Comparison of ENCODE assay signal across 33 cellular contexts in the genomic region with DNA sequence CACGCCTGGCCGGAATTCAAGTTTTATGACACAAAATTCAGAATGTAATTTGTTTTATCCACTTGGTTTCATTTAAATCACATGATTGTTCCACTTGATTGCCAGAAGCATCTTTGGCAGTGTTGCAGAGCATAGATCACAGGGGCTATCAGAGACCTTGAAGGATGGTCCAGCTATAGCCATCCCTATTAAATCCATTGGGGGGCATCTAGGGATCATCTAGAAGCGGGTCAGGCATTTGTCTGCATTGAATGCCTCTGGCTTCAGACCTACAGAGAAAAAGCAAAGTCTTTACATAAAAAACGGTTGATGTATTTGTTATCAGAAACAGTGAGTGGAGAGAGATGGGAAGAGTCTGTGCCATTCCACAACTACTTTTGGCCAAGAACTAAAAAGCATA.
"Had no signal": no experiment of that assay in that cellular context is flagged by ENCODE, and none has a peak within 500 bp of the region (broad histone marks: within the 10 kb centered on the region; RNA-seq: fewer than 3 reads in every experiment).

No MANE protein-coding gene starts in this region.

- H3K27ac Mint-ChIP-seq: activated CD4-positive, alpha-beta memory T cell treated with anti-CD3 and anti-CD28 coated beads for 36 hours; activated CD4-positive, alpha-beta T cell treated with anti-CD3 and anti-CD28 coated beads for 36 hours; activated CD4-positive, alpha-beta T cell treated with anti-CD3 and anti-CD28 coated beads, Interleukin-2, amount 10 ng/mL, durations not matched to agents 24 days and 14 days; activated CD8-positive, alpha-beta memory T cell treated with anti-CD3 and anti-CD28 coated beads, Interleukin-2, amount 10 ng/mL, durations not matched to agents 7 days and 5 days; activated CD8-positive, alpha-beta T cell treated with anti-CD3 and anti-CD28 coated beads, Interleukin-2, amount 10 ng/mL, durations not matched to agents 7 days and 5 days; activated naive CD4-positive, alpha-beta T cell treated with anti-CD3 and anti-CD28 coated beads for 36 hours; activated naive CD4-positive, alpha-beta T cell treated with anti-CD3 and anti-CD28 coated beads, Interleukin-2, amount 50 U/mL, for 72 hours; activated naive CD8-positive, alpha-beta T cell treated with anti-CD3 and anti-CD28 coated beads, Interleukin-2, amount 10 ng/mL, durations not matched to agents 7 days and 5 days; activated T-helper 1 cell treated with anti-CD3 and anti-CD28 coated beads, Interleukin-12 subunit alpha, Interleukin-12 subunit beta, Interleukin-2, Interleukin-4 antibody, amounts not matched to agents 30 ng/mL and 10 ng/mL and 1 ng/mL, durations not matched to agents 14 hours and 24 hours and 36 hours; activated T-helper 2 cell treated with anti-CD3 and anti-CD28 coated beads, Interferon-gamma antibody, Interleukin-2, Interleukin-4, amounts not matched to agents 10 μg/mL and 5 μg/mL and 100 μg/mL, durations not matched to agents 14 hours and 24 hours and 36 hours; brain had no signal

- H3K27ac ChIP-seq: ascending aorta, breast epithelium, cardiac muscle cell, colonic mucosa, WERI-Rb-1 had no signal

- H3K9me3 ChIP-seq: ascending aorta, breast epithelium, colonic mucosa had no signal

- H3K4me3 Mint-ChIP-seq: activated CD4-positive, alpha-beta memory T cell treated with anti-CD3 and anti-CD28 coated beads for 36 hours; activated CD4-positive, alpha-beta T cell treated with anti-CD3 and anti-CD28 coated beads for 36 hours; activated CD4-positive, alpha-beta T cell treated with anti-CD3 and anti-CD28 coated beads, Interleukin-2, amount 10 ng/mL, durations not matched to agents 24 days and 14 days; activated CD8-positive, alpha-beta memory T cell treated with anti-CD3 and anti-CD28 coated beads, Interleukin-2, amount 10 ng/mL, durations not matched to agents 7 days and 5 days; activated CD8-positive, alpha-beta T cell treated with anti-CD3 and anti-CD28 coated beads, Interleukin-2, amount 10 ng/mL, durations not matched to agents 7 days and 5 days; activated naive CD4-positive, alpha-beta T cell treated with anti-CD3 and anti-CD28 coated beads for 36 hours; activated naive CD8-positive, alpha-beta T cell treated with anti-CD3 and anti-CD28 coated beads, Interleukin-2, amount 10 ng/mL, durations not matched to agents 7 days and 5 days; activated T-helper 1 cell treated with anti-CD3 and anti-CD28 coated beads, Interleukin-12 subunit alpha, Interleukin-12 subunit beta, Interleukin-2, Interleukin-4 antibody, amounts not matched to agents 30 ng/mL and 10 ng/mL and 1 ng/mL, durations not matched to agents 14 hours and 24 hours and 36 hours; brain had no signal

- H3K36me3 Mint-ChIP-seq: activated CD4-positive, alpha-beta memory T cell treated with anti-CD3 and anti-CD28 coated beads for 36 hours; activated CD8-positive, alpha-beta memory T cell treated with anti-CD3 and anti-CD28 coated beads, Interleukin-2, amount 10 ng/mL, durations not matched to agents 7 days and 5 days; activated naive CD4-positive, alpha-beta T cell treated with anti-CD3 and anti-CD28 coated beads, Interleukin-2, amount 50 U/mL, for 72 hours; activated naive CD8-positive, alpha-beta T cell treated with anti-CD3 and anti-CD28 coated beads, Interleukin-2, amount 10 ng/mL, durations not matched to agents 7 days and 5 days; brain had no signal

- H3K9me3 Mint-ChIP-seq: activated CD4-positive, alpha-beta memory T cell treated with anti-CD3 and anti-CD28 coated beads for 36 hours; activated CD4-positive, alpha-beta T cell treated with anti-CD3 and anti-CD28 coated beads, Interleukin-2, amount 10 ng/mL, durations not matched to agents 24 days and 14 days; activated naive CD4-positive, alpha-beta T cell treated with anti-CD3 and anti-CD28 coated beads for 36 hours; activated naive CD4-positive, alpha-beta T cell treated with anti-CD3 and anti-CD28 coated beads, Interleukin-2, amount 50 U/mL, for 72 hours; activated naive CD8-positive, alpha-beta T cell treated with anti-CD3 and anti-CD28 coated beads, Interleukin-2, amount 10 ng/mL, durations not matched to agents 7 days and 5 days; activated T-helper 1 cell treated with anti-CD3 and anti-CD28 coated beads, Interleukin-12 subunit alpha, Interleukin-12 subunit beta, Interleukin-2, Interleukin-4 antibody, amounts not matched to agents 30 ng/mL and 10 ng/mL and 1 ng/mL, durations not matched to agents 14 hours and 24 hours and 36 hours; activated T-helper 2 cell treated with anti-CD3 and anti-CD28 coated beads, Interferon-gamma antibody, Interleukin-2, Interleukin-4, amounts not matched to agents 10 μg/mL and 5 μg/mL and 100 μg/mL, durations not matched to agents 14 hours and 24 hours and 36 hours had no signal

- ATAC-seq: activated CD4-positive, alpha-beta T cell treated with anti-CD3 and anti-CD28 coated beads for 36 hours; activated CD8-positive, alpha-beta memory T cell treated with anti-CD3 and anti-CD28 coated beads, Interleukin-2, amount 10 ng/mL, durations not matched to agents 7 days and 5 days; activated CD8-positive, alpha-beta T cell treated with anti-CD3 and anti-CD28 coated beads, Interleukin-2, amount 10 ng/mL, durations not matched to agents 7 days and 5 days; activated naive CD4-positive, alpha-beta T cell treated with anti-CD3 and anti-CD28 coated beads, Interleukin-2, amount 50 U/mL, for 72 hours; esophagus mucosa had no signal

- H3K4me1 ChIP-seq: ascending aorta, breast epithelium, colonic mucosa had no signal

- DNase-seq: activated CD4-positive, alpha-beta memory T cell treated with anti-CD3 and anti-CD28 coated beads for 36 hours; activated CD4-positive, alpha-beta T cell treated with anti-CD3 and anti-CD28 coated beads for 36 hours; activated CD4-positive, alpha-beta T cell treated with anti-CD3 and anti-CD28 coated beads, Interleukin-2, amount 10 ng/mL, durations not matched to agents 24 days and 14 days; activated CD4-positive, CD25-positive, alpha-beta regulatory T cell; activated CD4-positive, CD25-positive, alpha-beta regulatory T cell treated with anti-CD3 and anti-CD28 coated beads, Interleukin-2, amount 50 U/mL, for 72 hours; activated CD8-positive, alpha-beta memory T cell treated with anti-CD3 and anti-CD28 coated beads, Interleukin-2, amount 10 ng/mL, durations not matched to agents 7 days and 5 days; activated CD8-positive, alpha-beta memory T cell treated with anti-CD3 and anti-CD28 coated beads, Interleukin-2, amount 50 U/mL, for 4 hours; activated CD8-positive, alpha-beta T cell treated with anti-CD3 and anti-CD28 coated beads, Interleukin-2, amount 10 ng/mL, durations not matched to agents 7 days and 5 days; activated effector memory CD4-positive, alpha-beta T cell treated with anti-CD3 and anti-CD28 coated beads, Interleukin-2, amount 50 U/mL, for 16 hours; activated naive CD4-positive, alpha-beta T cell treated with anti-CD3 and anti-CD28 coated beads for 36 hours; activated naive CD8-positive, alpha-beta T cell treated with anti-CD3 and anti-CD28 coated beads, Interleukin-2, amount 10 ng/mL, durations not matched to agents 7 days and 5 days; activated T-cell treated with anti-CD3 and anti-CD28 coated beads, Interleukin-2, amount 50 U/mL, for 1 hour; activated T-cell treated with anti-CD3 and anti-CD28 coated beads, Interleukin-2, amount 50 U/mL, for 48 hours; central memory CD4-positive, alpha-beta T cell; cerebellar nuclear complex; colonic mucosa; effector CD8-positive, alpha-beta T cell; foreskin fibroblast; head of caudate nucleus; hippocampal formation; T-helper 2 cell; WERI-Rb-1 had no signal

- H3K4me3 ChIP-seq: ascending aorta, breast epithelium, cardiac muscle cell, colonic mucosa had no signal

- H3K36me3 ChIP-seq: ascending aorta, breast epithelium, cardiac muscle cell, colonic mucosa, WERI-Rb-1 had no signal

- H3K27me3 Mint-ChIP-seq: activated CD4-positive, alpha-beta memory T cell treated with anti-CD3 and anti-CD28 coated beads for 36 hours; activated CD4-positive, alpha-beta T cell treated with anti-CD3 and anti-CD28 coated beads for 36 hours; activated CD4-positive, alpha-beta T cell treated with anti-CD3 and anti-CD28 coated beads, Interleukin-2, amount 10 ng/mL, durations not matched to agents 24 days and 14 days; activated CD8-positive, alpha-beta memory T cell treated with anti-CD3 and anti-CD28 coated beads, Interleukin-2, amount 10 ng/mL, durations not matched to agents 7 days and 5 days; activated naive CD8-positive, alpha-beta T cell treated with anti-CD3 and anti-CD28 coated beads, Interleukin-2, amount 10 ng/mL, durations not matched to agents 7 days and 5 days had no signal

- H3K27me3 ChIP-seq: ascending aorta, breast epithelium, cardiac muscle cell, colonic mucosa had no signal

- H3K4me1 Mint-ChIP-seq: activated CD4-positive, alpha-beta T cell treated with anti-CD3 and anti-CD28 coated beads for 36 hours; activated CD4-positive, alpha-beta T cell treated with anti-CD3 and anti-CD28 coated beads, Interleukin-2, amount 10 ng/mL, durations not matched to agents 24 days and 14 days; activated CD8-positive, alpha-beta memory T cell treated with anti-CD3 and anti-CD28 coated beads, Interleukin-2, amount 10 ng/mL, durations not matched to agents 7 days and 5 days; activated naive CD8-positive, alpha-beta T cell treated with anti-CD3 and anti-CD28 coated beads, Interleukin-2, amount 10 ng/mL, durations not matched to agents 7 days and 5 days had no signal

- FAIRE-seq: endometrium, endothelial cell of umbilical vein, frontal cortex had no signal
